1 cellular context compared by ENCODE assay signal in the genomic region with DNA sequence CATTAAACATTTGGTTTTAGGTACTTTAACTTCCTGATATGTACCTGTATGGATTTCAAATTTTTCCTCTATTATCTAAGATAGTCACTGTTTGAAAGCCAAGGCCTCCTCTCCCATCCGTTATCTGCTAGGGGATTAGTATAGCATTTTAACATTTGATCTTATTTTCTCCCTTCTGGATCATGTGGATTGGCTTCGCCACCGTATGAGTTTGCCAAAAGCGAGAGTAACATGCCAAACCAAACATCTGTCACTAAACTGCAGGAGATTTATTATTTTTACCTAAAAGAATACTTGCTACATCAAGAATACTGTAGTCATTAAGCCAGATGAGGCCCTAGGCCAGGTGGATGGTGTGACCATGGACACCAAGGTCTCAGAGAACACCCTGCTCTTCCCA.
TF ChIP-seq lines count a peak whose summit lies in the region.

No MANE protein-coding gene starts in this region.

TF ChIP-seq in GM23338, 12 proteins besides CTCF, POLR2A, EP300 and RAD21 (continued from another document):
- no peak for TF ChIP-seq ZNF462 (CRISPR knock-in tag; IDR thresholded peaks at IDR 0.05)
- TF ChIP-seq EZH2 (IDR thresholded peaks at IDR 0.05; ENCODE audit: low read depth, unreplicated experiment) = no peak
- TF ChIP-seq CREB1 (CRISPR knock-in tag; IDR thresholded peaks at IDR 0.05; ENCODE audit: low read depth) = no peak
- TF ChIP-seq REST (IDR thresholded peaks at IDR 0.05; ENCODE audit: unreplicated experiment) = no peak
- no peak for TF ChIP-seq EZH2phosphoT487 (IDR thresholded peaks at IDR 0.05; ENCODE audit: unreplicated experiment)
- no peak for TF ChIP-seq JUNB (IDR thresholded peaks at IDR 0.05; ENCODE audit: unreplicated experiment)
- no peak for TF ChIP-seq ZNF331 (CRISPR knock-in tag; IDR thresholded peaks at IDR 0.05; ENCODE audit: low read depth)
- no peak for TF ChIP-seq STAT1 (IDR thresholded peaks at IDR 0.05; ENCODE audit: unreplicated experiment)
- no peak for TF ChIP-seq POLR2AphosphoS5 (IDR thresholded peaks at IDR 0.05; ENCODE audit: low read depth)
- no peak for TF ChIP-seq NANOG (IDR thresholded peaks at IDR 0.05; ENCODE audit: borderline replicate concordance)
